12 cellular contexts compared by ENCODE assay signal in genomic region chr12:14442221-14442881, GRCh38.
DNase-seq lines count a peak whose midpoint lies in the region; ATAC-seq and TF ChIP-seq lines count a peak whose summit lies in the region.
"Had no signal": no experiment of that assay in that cellular context is flagged by ENCODE, and none has a peak within 500 bp of the region (broad histone marks: within the 10 kb centered on the region; RNA-seq: fewer than 3 reads in every experiment).

No MANE protein-coding gene starts in this region.

- no peaks in the 10 kb centered on the region for H3K9me3 ChIP-seq in liver (ENCODE audit: control insufficient read depth in 4 of 4, low read length in 3 of 4)
- no peaks in the 10 kb centered on the region for H3K9me3 ChIP-seq in stomach

- H3K9ac ChIP-seq in liver (ENCODE audit: low read depth in 1 of 2, low read length in 2 of 2) = no peak overlapping the region

- H3K27me3 ChIP-seq in HL-60 (ENCODE audit: insufficient read depth, poor library complexity, severe bottlenecking) (no peaks in the 10 kb centered on the region), liver (ENCODE audit: control insufficient read depth in 4 of 4, insufficient read depth in 4 of 4, low read length in 3 of 4) (no peaks in the 10 kb centered on the region), stomach (no peaks in the 10 kb centered on the region)
- H3K27me3 ChIP-seq: hepatocyte had no signal

- intact Hi-C loops in stomach (cut with DNase I; ENCODE audit: low total_unique reads) = no loop called here
- intact Hi-C loops in left colon (cut with DNase I, micrococcal nuclease) = no loop called here

- no peak overlapping the region for H3K4me3 ChIP-seq in HL-60 (replicated peaks; ENCODE audit: insufficient read depth, low read length)
- no peak overlapping the region for H3K4me3 ChIP-seq in choroid plexus epithelial cell (ENCODE audit: low read depth, low read length)
- H3K4me3 ChIP-seq in liver (ENCODE audit: low read depth in 1 of 3, low read length in 3 of 3) = no peak overlapping the region
- H3K4me3 ChIP-seq in stomach = no peak overlapping the region
- H3K4me3 ChIP-seq: hepatocyte had no signal

- no peak for TF ChIP-seq POLR2A in stomach (IDR thresholded peaks at IDR 0.05)
- TF ChIP-seq POLR2A in erythroblast (IDR thresholded peaks at IDR 0.05; ENCODE audit: low read length) = no peak

- ATAC-seq in left colon = no peak
- ATAC-seq: activated naive CD4-positive, alpha-beta T cell treated with anti-CD3 and anti-CD28 coated beads, Interleukin-2, amount 50 U/mL, for 72 hours had no signal

- H3K36me3 ChIP-seq in liver (ENCODE audit: control insufficient read depth in 4 of 4, insufficient read depth in 3 of 4, low read depth in 1 of 4, low read length in 3 of 4) = peaks cover 5 to 29% (median 21%) of the 10 kb centered on the region in 4 donors
- peaks cover 7 to 73% (median 68%) of the 10 kb centered on the region in 4 donors for H3K36me3 ChIP-seq in stomach

- TF ChIP-seq CTCF in HL-60 (IDR thresholded peaks at IDR 0.05; ENCODE audit: insufficient read depth, low read length) = no peak
- TF ChIP-seq CTCF in choroid plexus epithelial cell (conservative IDR thresholded peaks at IDR 0.05; ENCODE audit: low read depth, low read length) = no peak
- TF ChIP-seq CTCF in liver (IDR thresholded peaks at IDR 0.05; ENCODE audit: low read depth, low read length, missing input control) = no peak
- TF ChIP-seq CTCF in stomach (IDR thresholded peaks at IDR 0.05) = no peak

- WGBS in liver = 31% methylated on average over 5 of the region's 5 CpGs
- 66 to 83% (median 74%) methylated on average over 5 of the region's 5 CpGs for WGBS in stomach, 5 donors

- DNase-seq in HL-60 (ENCODE audit: low read depth in 1 of 2, low spot score in 1 of 2) = peak; percentile 33 to 63
- DNase-seq in choroid plexus epithelial cell (ENCODE audit: low read depth) = peak; percentile 35
- DNase-seq in stomach = no peak
- DNase-seq in erythroblast (lab: John Stamatoyannopoulos, UW) = no peak
- no peak for DNase-seq in left colon
- no peak for DNase-seq in anterior cingulate cortex (lab: John Stamatoyannopoulos, UW)
- DNase-seq in RPMI8226 = no peak
- DNase-seq: midbrain, NCI-H146 had no signal

- peaks cover 0 to 12% (median 5%) of the 10 kb centered on the region in 4 donors for H3K4me1 ChIP-seq in liver (ENCODE audit: control insufficient read depth in 4 of 4, insufficient read depth in 4 of 4, low read length in 3 of 4)
- H3K4me1 ChIP-seq in stomach = peaks cover 0 to 25% (median 12%) of the 10 kb centered on the region in 4 donors

- no peak for TF ChIP-seq EP300 in stomach (IDR thresholded peaks at IDR 0.05)

- H3K27ac ChIP-seq in HL-60 (replicated peaks) (peak overlapping the region; percentile 23), liver (ENCODE audit: low read depth in 1 of 2, low read length in 2 of 2) (peak overlapping the region; percentile 38 to 57), stomach (peak overlapping the region in 4 of 5 donors; percentile 18 to 56 (median 31))
- H3K27ac ChIP-seq: hepatocyte had no signal

- peak; percentile 31 to 60 for TF ChIP-seq RAD21 in liver (IDR thresholded peaks at IDR 0.05)

TF ChIP-seq in liver, 16 proteins besides CTCF, POLR2A, EP300 and RAD21:
- TF ChIP-seq JUND (IDR thresholded peaks at IDR 0.05) = peak in 1 of 2 donors; percentile 57
- no peak for TF ChIP-seq TAF1 (conservative IDR thresholded peaks at IDR 0.05)
- peak; percentile 79 for TF ChIP-seq SP1 (IDR thresholded peaks at IDR 0.05)
- TF ChIP-seq FOXA1 (IDR thresholded peaks at IDR 0.05) = peak; percentile 89
- peak; percentile 71 for TF ChIP-seq ZBTB33 (IDR thresholded peaks at IDR 0.05)
- TF ChIP-seq HNF4G (IDR thresholded peaks at IDR 0.05) = peak; percentile 48
- TF ChIP-seq FOXA2 (IDR thresholded peaks at IDR 0.05) = peak; percentile 97
- TF ChIP-seq GABPA (IDR thresholded peaks at IDR 0.05 in 1 of 2, conservative IDR thresholded peaks at IDR 0.05 in 1 of 2) = no peak
- TF ChIP-seq HNF4A (conservative IDR thresholded peaks at IDR 0.05) = peak; percentile 86
- peak; percentile 64 to 73 for TF ChIP-seq RXRA (IDR thresholded peaks at IDR 0.05)
- no peak for TF ChIP-seq EGR1 (IDR thresholded peaks at IDR 0.05; ENCODE audit: low read depth in 2 of 2)
- no peak for TF ChIP-seq NR2F2 (IDR thresholded peaks at IDR 0.05)
- TF ChIP-seq YY1 (IDR thresholded peaks at IDR 0.05) = peak; percentile 87
- TF ChIP-seq MAX (IDR thresholded peaks at IDR 0.05) = peak; percentile 75
- TF ChIP-seq, protein P1, sequence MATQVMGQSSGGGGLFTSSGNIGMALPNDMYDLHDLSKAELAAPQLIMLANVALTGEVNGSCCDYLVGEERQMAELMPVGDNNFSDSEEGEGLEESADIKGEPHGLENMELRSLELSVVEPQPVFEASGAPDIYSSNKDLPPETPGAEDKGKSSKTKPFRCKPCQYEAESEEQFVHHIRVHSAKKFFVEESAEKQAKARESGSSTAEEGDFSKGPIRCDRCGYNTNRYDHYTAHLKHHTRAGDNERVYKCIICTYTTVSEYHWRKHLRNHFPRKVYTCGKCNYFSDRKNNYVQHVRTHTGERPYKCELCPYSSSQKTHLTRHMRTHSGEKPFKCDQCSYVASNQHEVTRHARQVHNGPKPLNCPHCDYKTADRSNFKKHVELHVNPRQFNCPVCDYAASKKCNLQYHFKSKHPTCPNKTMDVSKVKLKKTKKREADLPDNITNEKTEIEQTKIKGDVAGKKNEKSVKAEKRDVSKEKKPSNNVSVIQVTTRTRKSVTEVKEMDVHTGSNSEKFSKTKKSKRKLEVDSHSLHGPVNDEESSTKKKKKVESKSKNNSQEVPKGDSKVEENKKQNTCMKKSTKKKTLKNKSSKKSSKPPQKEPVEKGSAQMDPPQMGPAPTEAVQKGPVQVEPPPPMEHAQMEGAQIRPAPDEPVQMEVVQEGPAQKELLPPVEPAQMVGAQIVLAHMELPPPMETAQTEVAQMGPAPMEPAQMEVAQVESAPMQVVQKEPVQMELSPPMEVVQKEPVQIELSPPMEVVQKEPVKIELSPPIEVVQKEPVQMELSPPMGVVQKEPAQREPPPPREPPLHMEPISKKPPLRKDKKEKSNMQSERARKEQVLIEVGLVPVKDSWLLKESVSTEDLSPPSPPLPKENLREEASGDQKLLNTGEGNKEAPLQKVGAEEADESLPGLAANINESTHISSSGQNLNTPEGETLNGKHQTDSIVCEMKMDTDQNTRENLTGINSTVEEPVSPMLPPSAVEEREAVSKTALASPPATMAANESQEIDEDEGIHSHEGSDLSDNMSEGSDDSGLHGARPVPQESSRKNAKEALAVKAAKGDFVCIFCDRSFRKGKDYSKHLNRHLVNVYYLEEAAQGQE (IDR thresholded peaks at IDR 0.05) = peak; percentile 39
- TF ChIP-seq, protein P2, sequence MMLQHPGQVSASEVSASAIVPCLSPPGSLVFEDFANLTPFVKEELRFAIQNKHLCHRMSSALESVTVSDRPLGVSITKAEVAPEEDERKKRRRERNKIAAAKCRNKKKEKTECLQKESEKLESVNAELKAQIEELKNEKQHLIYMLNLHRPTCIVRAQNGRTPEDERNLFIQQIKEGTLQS (IDR thresholded peaks at IDR 0.05) = peak; percentile 40

Comparison
In these comparisons a context has a peak if more than half of its experiments do, and no peak if none do; other contexts are left out.
1. DNase-seq: peak in HL-60 (2 of 2) and choroid plexus epithelial cell (single experiment); none in stomach (single experiment), erythroblast (0 of 2), left colon (0 of 2), anterior cingulate cortex (0 of 58) and RPMI8226 (single experiment).
2. Peak in every context shown above with its lines, with median percentiles within 50 percentile points of each other: H3K27ac ChIP-seq.